In genomic region chr7:33220231-33220630, GRCh38 we compare ENCODE assay signal across 36 cellular contexts.
"Had no signal": no experiment of that assay in that cellular context is flagged by ENCODE, and none has a peak within 500 bp of the region (broad histone marks: within the 10 kb centered on the region; RNA-seq: fewer than 3 reads in every experiment).

No MANE protein-coding gene starts in this region.

- H3K27ac ChIP-seq: adrenal gland, body of pancreas, brain microvascular endothelial cell, breast epithelium, VCaP had no signal

- H3K4me3 ChIP-seq: adrenal gland, body of pancreas, breast epithelium had no signal

- FAIRE-seq: astrocyte, TTC549 had no signal

- H3K9me3 Mint-ChIP-seq: activated CD4-positive, alpha-beta memory T cell treated with anti-CD3 and anti-CD28 coated beads for 36 hours; activated CD4-positive, alpha-beta T cell treated with anti-CD3 and anti-CD28 coated beads, Interleukin-2, amount 10 ng/mL, durations not matched to agents 24 days and 14 days; activated CD8-positive, alpha-beta T cell treated with anti-CD3 and anti-CD28 coated beads for 36 hours; activated naive CD4-positive, alpha-beta T cell treated with anti-CD3 and anti-CD28 coated beads, Interleukin-2, amount 50 U/mL, for 72 hours; activated naive CD8-positive, alpha-beta T cell treated with anti-CD3 and anti-CD28 coated beads for 36 hours; activated T-cell treated with anti-CD3 and anti-CD28 coated beads, Interleukin-2, amount 50 U/mL, for 4 hours; activated T-cell treated with anti-CD3 and anti-CD28 coated beads, Interleukin-2, amount 50 U/mL, for 72 hours; activated T-helper 1 cell treated with anti-CD3 and anti-CD28 coated beads, Interleukin-12 subunit alpha, Interleukin-12 subunit beta, Interleukin-2, Interleukin-4 antibody, amounts not matched to agents 30 ng/mL and 10 ng/mL and 1 ng/mL, durations not matched to agents 14 hours and 24 hours and 36 hours; activated T-helper 17 cell treated with anti-CD3 and anti-CD28 coated beads, Interleukin-2, amount 50 U/mL, for 72 hours; T-helper 1 cell treated with Interleukin-12 subunit alpha and Interleukin-12 subunit beta and Interleukin-4 antibody, amounts not matched to agents 30 μg/mL and 1 μg/mL, for 36 hours; T-helper 2 cell treated with Interferon-gamma antibody and Interleukin-4, amounts not matched to agents 5 μg/mL and 100 μg/mL, for 36 hours had no signal

- H3K27me3 Mint-ChIP-seq: activated B cell treated with CpG ODN at 0.5 μM for 24 hours; activated CD4-positive, alpha-beta memory T cell treated with anti-CD3 and anti-CD28 coated beads for 36 hours; activated CD4-positive, alpha-beta T cell treated with anti-CD3 and anti-CD28 coated beads, Interleukin-2, amount 10 ng/mL, durations not matched to agents 24 days and 14 days; activated CD8-positive, alpha-beta T cell treated with anti-CD3 and anti-CD28 coated beads for 36 hours; activated naive CD8-positive, alpha-beta T cell treated with anti-CD3 and anti-CD28 coated beads for 36 hours; activated T-helper 17 cell treated with anti-CD3 and anti-CD28 coated beads, Interleukin-2, amount 50 U/mL, for 72 hours had no signal

- H3K4me3 Mint-ChIP-seq: activated B cell treated with CpG ODN at 0.5 μM for 24 hours; activated CD4-positive, alpha-beta memory T cell treated with anti-CD3 and anti-CD28 coated beads for 36 hours; activated CD4-positive, alpha-beta T cell treated with anti-CD3 and anti-CD28 coated beads, Interleukin-2, amount 10 ng/mL, durations not matched to agents 24 days and 14 days; activated CD8-positive, alpha-beta T cell treated with anti-CD3 and anti-CD28 coated beads for 36 hours; activated naive CD4-positive, alpha-beta T cell treated with anti-CD3 and anti-CD28 coated beads for 36 hours; activated naive CD8-positive, alpha-beta T cell treated with anti-CD3 and anti-CD28 coated beads for 36 hours; activated T-cell treated with anti-CD3 and anti-CD28 coated beads, Interleukin-2, amount 50 U/mL, for 4 hours; activated T-cell treated with anti-CD3 and anti-CD28 coated beads, Interleukin-2, amount 50 U/mL, for 72 hours; activated T-helper 1 cell treated with anti-CD3 and anti-CD28 coated beads, Interleukin-12 subunit alpha, Interleukin-12 subunit beta, Interleukin-2, Interleukin-4 antibody, amounts not matched to agents 30 ng/mL and 10 ng/mL and 1 ng/mL, durations not matched to agents 14 hours and 24 hours and 36 hours; activated T-helper 17 cell treated with anti-CD3 and anti-CD28 coated beads, Interleukin-2, amount 50 U/mL, for 72 hours; T-helper 1 cell treated with Interleukin-12 subunit alpha and Interleukin-12 subunit beta and Interleukin-4 antibody, amounts not matched to agents 30 μg/mL and 1 μg/mL, for 36 hours; T-helper 2 cell treated with Interferon-gamma antibody and Interleukin-4, amounts not matched to agents 5 μg/mL and 100 μg/mL, for 36 hours had no signal

- H3K27me3 ChIP-seq: adrenal gland, body of pancreas, brain microvascular endothelial cell, breast epithelium had no signal

- H3K4me1 Mint-ChIP-seq: activated B cell treated with CpG ODN at 0.5 μM for 24 hours; activated CD4-positive, alpha-beta T cell treated with anti-CD3 and anti-CD28 coated beads, Interleukin-2, amount 10 ng/mL, durations not matched to agents 24 days and 14 days; activated naive CD8-positive, alpha-beta T cell treated with anti-CD3 and anti-CD28 coated beads for 36 hours; activated T-helper 17 cell treated with anti-CD3 and anti-CD28 coated beads, Interleukin-2, amount 50 U/mL, for 72 hours had no signal

- DNase-seq: activated B cell treated with CpG ODN at 0.5 μM for 24 hours; activated CD4-positive, alpha-beta memory T cell treated with anti-CD3 and anti-CD28 coated beads for 36 hours; activated CD4-positive, alpha-beta T cell treated with anti-CD3 and anti-CD28 coated beads for 4 hours; activated CD4-positive, alpha-beta T cell treated with anti-CD3 and anti-CD28 coated beads, Interleukin-2, amount 10 ng/mL, durations not matched to agents 24 days and 14 days; activated CD4-positive, alpha-beta T cell treated with anti-CD3 and anti-CD28 coated beads, Interleukin-2, amount 50 U/mL, for 1 hour; activated CD4-positive, alpha-beta T cell treated with anti-CD3 and anti-CD28 coated beads, Interleukin-2, amount 50 U/mL, for 4 hours; activated CD4-positive, CD25-positive, alpha-beta regulatory T cell treated with anti-CD3 and anti-CD28 coated beads, Interleukin-2, amount 50 U/mL, for 72 hours; activated CD8-positive, alpha-beta memory T cell treated with anti-CD3 and anti-CD28 coated beads, Interleukin-2, amount 50 U/mL, for 4 hours; activated CD8-positive, alpha-beta T cell treated with anti-CD3 and anti-CD28 coated beads for 36 hours; activated effector memory CD4-positive, alpha-beta T cell treated with anti-CD3 and anti-CD28 coated beads, Interleukin-2, amount 50 U/mL, for 16 hours; activated gamma-delta T cell treated with Interleukin-2 at 50 U/mL for 16 hours; activated naive CD4-positive, alpha-beta T cell; activated naive CD4-positive, alpha-beta T cell treated with anti-CD3 and anti-CD28 coated beads for 36 hours; activated naive CD4-positive, alpha-beta T cell treated with anti-CD3 and anti-CD28 coated beads, Interleukin-2, amount 50 U/mL, for 16 hours; activated naive CD8-positive, alpha-beta T cell treated with anti-CD3 and anti-CD28 coated beads for 36 hours; activated T-cell treated with anti-CD3 and anti-CD28 coated beads for 4 hours; activated T-cell treated with anti-CD3 and anti-CD28 coated beads, Interleukin-2, amount 50 U/mL, for 1 hour; activated T-cell treated with anti-CD3 and anti-CD28 coated beads, Interleukin-2, amount 50 U/mL, for 4 hours; activated T-cell treated with anti-CD3 and anti-CD28 coated beads, Interleukin-2, amount 50 U/mL, for 72 hours; adrenal gland; amniotic stem cell; aorta; body of pancreas; brain microvascular endothelial cell; central memory CD4-positive, alpha-beta T cell; T-helper 2 cell; T-helper 9 cell had no signal

- H3K4me1 ChIP-seq: adrenal gland, body of pancreas, breast epithelium had no signal

- H3K36me3 ChIP-seq: adrenal gland, brain microvascular endothelial cell, breast epithelium had no signal

- ATAC-seq: activated CD8-positive, alpha-beta T cell treated with anti-CD3 and anti-CD28 coated beads for 36 hours; activated naive CD4-positive, alpha-beta T cell treated with anti-CD3 and anti-CD28 coated beads, Interleukin-2, amount 50 U/mL, for 72 hours; activated T-cell treated with anti-CD3 and anti-CD28 coated beads, Interleukin-2, amount 50 U/mL, for 4 hours; activated T-cell treated with anti-CD3 and anti-CD28 coated beads, Interleukin-2, amount 50 U/mL, for 72 hours; activated T-helper 17 cell treated with anti-CD3 and anti-CD28 coated beads, Interleukin-2, amount 50 U/mL, for 72 hours; body of pancreas had no signal

- H3K27ac Mint-ChIP-seq: activated B cell treated with CpG ODN at 0.5 μM for 24 hours; activated CD4-positive, alpha-beta memory T cell treated with anti-CD3 and anti-CD28 coated beads for 36 hours; activated CD4-positive, alpha-beta T cell treated with anti-CD3 and anti-CD28 coated beads, Interleukin-2, amount 10 ng/mL, durations not matched to agents 24 days and 14 days; activated CD8-positive, alpha-beta T cell treated with anti-CD3 and anti-CD28 coated beads for 36 hours; activated naive CD4-positive, alpha-beta T cell treated with anti-CD3 and anti-CD28 coated beads for 36 hours; activated naive CD8-positive, alpha-beta T cell treated with anti-CD3 and anti-CD28 coated beads for 36 hours; activated T-cell treated with anti-CD3 and anti-CD28 coated beads, Interleukin-2, amount 50 U/mL, for 72 hours; activated T-helper 1 cell treated with anti-CD3 and anti-CD28 coated beads, Interleukin-12 subunit alpha, Interleukin-12 subunit beta, Interleukin-2, Interleukin-4 antibody, amounts not matched to agents 30 ng/mL and 10 ng/mL and 1 ng/mL, durations not matched to agents 14 hours and 24 hours and 36 hours; activated T-helper 17 cell treated with anti-CD3 and anti-CD28 coated beads, Interleukin-2, amount 50 U/mL, for 72 hours; T-helper 1 cell treated with Interleukin-12 subunit alpha and Interleukin-12 subunit beta and Interleukin-4 antibody, amounts not matched to agents 30 μg/mL and 1 μg/mL, for 36 hours; T-helper 2 cell treated with Interferon-gamma antibody and Interleukin-4, amounts not matched to agents 5 μg/mL and 100 μg/mL, for 36 hours had no signal

- H3K9me3 ChIP-seq: adrenal gland, body of pancreas, breast epithelium had no signal
